ENCODE assay signal across 8 cellular contexts in genomic region chr17:61411944-61412859, GRCh38. TPM values are rescaled to one million over a fixed set of nuclear protein-coding genes. Genes with fewer than 3 reads are reported as not detected.
DNase-seq lines count a peak whose midpoint lies in the region; ATAC-seq and TF ChIP-seq lines count a peak whose summit lies in the region.

No MANE protein-coding gene starts in this region.

- H3K27ac ChIP-seq in 22Rv1 (peak overlapping the region; percentile 88), colonic mucosa (peak overlapping the region; percentile 68)

- peak; percentile 97 for TF ChIP-seq CTCF in 22Rv1 (IDR thresholded peaks at IDR 0.05)
- TF ChIP-seq CTCF in colonic mucosa (IDR thresholded peaks at IDR 0.05): peak; percentile 97

- H3K27me3 ChIP-seq in colonic mucosa: peaks cover 46% of the 10 kb centered on the region

- H3K9ac ChIP-seq in colonic mucosa (ENCODE audit: low read depth in 2 of 2, low read length in 2 of 2): peak overlapping the region; percentile 66 to 84

- H3K4me3 ChIP-seq in colonic mucosa: peak overlapping the region; percentile 49

- DNase-seq in NCI-H2196 treated with DMSO at 0.1 percent for 48 hours (lab: John Stamatoyannopoulos, UW; ENCODE audit: unreplicated experiment) (peak; percentile 65), colonic mucosa (peak; percentile 79), left kidney (ENCODE audit: low read depth, low spot score) (peak; percentile 92)
- DNase-seq in activated CD4-positive, alpha-beta T cell treated with anti-CD3 and anti-CD28 coated beads for 24 hours (ENCODE audit: low read depth in 2 of 2): peak; percentile 58 to 62
- peak; percentile 69 for DNase-seq in stimulated activated CD4-positive, alpha-beta T cell treated with anti-CD3 and anti-CD28 coated beads, Interleukin-1b, Interleukin-23, amount 100 ng/mL, for 48 hours

- H3K36me3 ChIP-seq in colonic mucosa: no peaks in the 10 kb centered on the region

- peaks cover 5% of the 10 kb centered on the region for H3K4me1 ChIP-seq in colonic mucosa

- intact Hi-C loops in colonic mucosa (cut with DNase I): no loop called here

- peak; percentile 64 for ATAC-seq in GM18511 (IDR thresholded peaks at IDR 0.05; ENCODE audit: unreplicated experiment)
- ATAC-seq in HG03095 (IDR thresholded peaks at IDR 0.05; ENCODE audit: unreplicated experiment): peak; percentile 50

- H3K9me3 ChIP-seq in colonic mucosa: no peaks in the 10 kb centered on the region

RNA-seq across cellular contexts. Expression of gene TBX2, which starts 12.6 kb away (rescaled TPM):
- 1 to 10 TPM; 5.0 to 5.3 TPM for total RNA-seq in colonic mucosa

RNA-seq across cellular contexts. Expression of gene TBX4, which starts 40.0 kb away (rescaled TPM):
- not detected for total RNA-seq in colonic mucosa

Comparison
In these comparisons a context has a peak if more than half of its experiments do, and no peak if none do; other contexts are left out.
1. Peak in every context shown above with its lines: DNase-seq, ATAC-seq, H3K4me3 ChIP-seq and H3K27ac ChIP-seq.